19 cellular contexts compared by ENCODE assay signal in the genomic region with DNA sequence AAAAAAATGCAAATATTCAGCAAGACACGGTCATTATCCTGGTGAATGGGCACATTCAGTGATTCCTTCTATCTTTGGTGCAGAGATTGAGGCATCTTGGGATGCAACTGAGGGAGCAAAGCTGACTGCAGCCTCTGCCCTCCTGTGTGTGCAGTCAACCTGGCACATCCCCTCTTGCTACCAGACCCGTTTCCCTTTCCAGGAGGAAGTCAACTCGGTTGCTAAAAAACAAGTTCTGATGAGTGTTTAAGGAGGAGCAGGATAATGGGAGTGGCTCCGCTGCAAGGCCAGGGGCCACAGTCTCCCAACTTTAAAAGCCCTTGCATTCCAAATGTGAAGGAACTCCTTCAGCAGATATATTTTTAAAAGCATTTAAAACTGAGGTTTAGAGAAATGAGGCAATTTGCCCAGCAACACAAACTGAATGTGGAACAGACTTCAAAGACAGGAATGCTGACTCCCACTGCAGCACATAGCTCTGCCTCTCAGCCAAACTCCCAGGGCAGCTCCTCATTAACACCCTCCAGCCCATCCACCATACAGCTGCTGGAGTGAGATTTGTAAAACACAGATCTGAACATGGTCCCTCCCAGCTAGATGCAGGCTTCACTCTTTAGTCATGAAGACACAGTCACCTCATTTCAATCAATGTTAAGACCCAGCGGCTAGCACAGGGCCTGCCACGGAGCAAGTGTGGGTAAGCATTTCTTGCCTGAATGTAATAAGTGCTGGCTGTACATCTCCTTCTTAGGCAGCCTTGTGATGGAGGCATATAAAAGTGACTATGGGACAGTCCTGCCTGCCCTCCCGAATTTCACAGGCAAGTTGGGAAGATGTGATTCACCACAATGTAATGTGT. TPM values are rescaled to one million over a fixed set of nuclear protein-coding genes. Genes with fewer than 3 reads are reported as not detected.
A peak's percentile ranks its signal among the peaks of the same experiment; 100 is the strongest.
DNase-seq lines count a peak whose midpoint lies in the region; ATAC-seq and TF ChIP-seq lines count a peak whose summit lies in the region.
"Had no signal": no experiment of that assay in that cellular context is flagged by ENCODE, and none has a peak within 500 bp of the region (broad histone marks: within the 10 kb centered on the region; RNA-seq: fewer than 3 reads in every experiment).

No MANE protein-coding gene starts in this region.

- no peaks in the 10 kb centered on the region for H4K20me1 ChIP-seq in osteoblast (ENCODE audit: insufficient read depth, low read length)
- H4K20me1 ChIP-seq: BLaER1 treated with 17β-estradiol and CSF1 and Interleukin-3, amounts not matched to agents 10 nM and 100 nM had no signal

- H3K27ac ChIP-seq in adipose tissue (ENCODE audit: low read depth, low read length), result peak overlapping the region; percentile 32
- H3K27ac ChIP-seq in osteoblast (ENCODE audit: low read depth, low read length), result no peak overlapping the region
- H3K27ac ChIP-seq: ascending aorta; BLaER1 treated with 17β-estradiol and CSF1 and Interleukin-3, amounts not matched to agents 10 nM and 100 nM had no signal

- H3K4me3 ChIP-seq in fibroblast of the aortic adventitia (ENCODE audit: low read depth, low read length) (no peak overlapping the region), osteoblast (ENCODE audit: insufficient read depth, low read length) (no peak overlapping the region)
- H3K4me3 ChIP-seq: ascending aorta; BLaER1 treated with 17β-estradiol and CSF1 and Interleukin-3, amounts not matched to agents 10 nM and 100 nM; HAP-1 had no signal

- no peaks in the 10 kb centered on the region for H3K9me3 ChIP-seq in osteoblast (ENCODE audit: low read depth, low read length)
- H3K9me3 ChIP-seq: ascending aorta; BLaER1 treated with 17β-estradiol and CSF1 and Interleukin-3, amounts not matched to agents 10 nM and 100 nM; HAP-1 had no signal

- intact Hi-C loops in CD14-positive monocyte (cut with micrococcal nuclease), result no loop called here

- no peaks in the 10 kb centered on the region for H3K9me3 Mint-ChIP-seq in CD14-positive monocyte
- H3K9me3 Mint-ChIP-seq: activated T-cell treated with anti-CD3 and anti-CD28 coated beads, Interleukin-2, amount 50 U/mL, for 4 hours had no signal

- peaks cover 0 to 2% (median 0%) of the 10 kb centered on the region in 3 donors for H3K27me3 Mint-ChIP-seq in CD14-positive monocyte (ENCODE audit: low read depth in 3 of 3)

- H3K27me3 ChIP-seq in osteoblast (ENCODE audit: insufficient read depth, low read length), result no peaks in the 10 kb centered on the region
- H3K27me3 ChIP-seq: ascending aorta; BLaER1 treated with 17β-estradiol and CSF1 and Interleukin-3, amounts not matched to agents 10 nM and 100 nM had no signal

- no peaks in the 10 kb centered on the region for H3K79me2 ChIP-seq in osteoblast (ENCODE audit: insufficient read depth, low read length)

- H3K27ac Mint-ChIP-seq in CD14-positive monocyte, result peak overlapping the region in 1 of 7 donors; percentile 28

- H2AFZ ChIP-seq in osteoblast (ENCODE audit: low read length), result peak overlapping the region; percentile 36

- H3K4me2 ChIP-seq in osteoblast (ENCODE audit: insufficient read depth, low read length), result no peak overlapping the region
- H3K4me2 ChIP-seq: BLaER1 treated with 17β-estradiol and CSF1 and Interleukin-3, amounts not matched to agents 10 nM and 100 nM had no signal

- H3K36me3 Mint-ChIP-seq in CD14-positive monocyte, result no peaks in the 10 kb centered on the region

- ATAC-seq in activated CD4-positive, CD25-positive, alpha-beta regulatory T cell treated with anti-CD3 and anti-CD28 coated beads, Interleukin-2, amount 50 U/mL, for 24 hours, result no peak
- ATAC-seq: activated T-cell treated with anti-CD3 and anti-CD28 coated beads, Interleukin-2, amount 50 U/mL, for 4 hours had no signal

- 50 to 63% (median 52%) methylated on average over 7 of the region's 7 CpGs for WGBS in adipose tissue, 3 donors

- H3K36me3 ChIP-seq in osteoblast (ENCODE audit: insufficient read depth, low read length), result no peaks in the 10 kb centered on the region
- H3K36me3 ChIP-seq: ascending aorta; BLaER1 treated with 17β-estradiol and CSF1 and Interleukin-3, amounts not matched to agents 10 nM and 100 nM; HAP-1 had no signal

- H3K4me1 Mint-ChIP-seq in CD14-positive monocyte, result no peaks in the 10 kb centered on the region

- DNase-seq in Ammon's horn (ENCODE audit: low spot score) (peak; percentile 58), fibroblast of the aortic adventitia (ENCODE audit: low read depth) (peak; percentile 73), osteoblast (ENCODE audit: insufficient read length, low spot score, missing footprints) (peak; percentile 57), CD14-positive monocyte (ENCODE audit: low spot score) (no peak), RPMI8226 (no peak), ecto neural progenitor cell (ENCODE audit: low spot score) (no peak)
- DNase-seq: activated CD4-positive, CD25-positive, alpha-beta regulatory T cell treated with anti-CD3 and anti-CD28 coated beads, Interleukin-2, amount 50 U/mL, for 72 hours; activated T-cell treated with anti-CD3 and anti-CD28 coated beads, Interleukin-2, amount 50 U/mL, for 4 hours; effector memory CD4-positive, alpha-beta T cell; GF-D8; hypothalamus; midbrain; stimulated activated CD4-positive, alpha-beta T cell treated with anti-CD3 and anti-CD28 coated beads, Interleukin-2, amount 100 ng/mL, for 24 hours had no signal

- H3K4me3 Mint-ChIP-seq in CD14-positive monocyte, result no peak overlapping the region
- H3K4me3 Mint-ChIP-seq: activated T-cell treated with anti-CD3 and anti-CD28 coated beads, Interleukin-2, amount 50 U/mL, for 4 hours had no signal

- H3K4me1 ChIP-seq in osteoblast (ENCODE audit: insufficient read depth, low read length), result peaks cover 7% of the 10 kb centered on the region
- H3K4me1 ChIP-seq: BLaER1 treated with 17β-estradiol and CSF1 and Interleukin-3, amounts not matched to agents 10 nM and 100 nM had no signal

- TF ChIP-seq CTCF in fibroblast of the aortic adventitia (IDR thresholded peaks at IDR 0.05; ENCODE audit: insufficient read depth, low read length), result no peak
- no peak for TF ChIP-seq CTCF in osteoblast (IDR thresholded peaks at IDR 0.05; ENCODE audit: extremely low read depth, low read depth, low read length)
- TF ChIP-seq CTCF in CD14-positive monocyte (IDR thresholded peaks at IDR 0.05), result no peak

RNA-seq across cellular contexts. Expression of a gene that starts 54.3 kb away (rescaled TPM):
- polyA plus RNA-seq in adipose tissue (1 to 10 TPM in 1 of 3 donors, under 1 TPM in 2; 0.20 to 1.9 (median 0.30) TPM), CD14-positive monocyte (not detected)
- total RNA-seq in fibroblast of the aortic adventitia (ENCODE audit: low replicate concordance) (0.90 and 3.7 TPM in 2 replicates), osteoblast (0.29 and 0.36 TPM in 2 replicates)
- total RNA-seq: activated T-cell treated with anti-CD3 and anti-CD28 coated beads, Interleukin-2, amount 50 U/mL, for 4 hours; ascending aorta; posterior vena cava had no signal

Comparison
In these comparisons a context has a peak if more than half of its experiments do, and no peak if none do; other contexts are left out.
1. DNase-seq: peak in Ammon's horn (single experiment), fibroblast of the aortic adventitia (single experiment) and osteoblast (single experiment); none in CD14-positive monocyte (single experiment), RPMI8226 (single experiment) and ecto neural progenitor cell (single experiment).